8 cellular contexts compared by ENCODE assay signal in the genomic region with DNA sequence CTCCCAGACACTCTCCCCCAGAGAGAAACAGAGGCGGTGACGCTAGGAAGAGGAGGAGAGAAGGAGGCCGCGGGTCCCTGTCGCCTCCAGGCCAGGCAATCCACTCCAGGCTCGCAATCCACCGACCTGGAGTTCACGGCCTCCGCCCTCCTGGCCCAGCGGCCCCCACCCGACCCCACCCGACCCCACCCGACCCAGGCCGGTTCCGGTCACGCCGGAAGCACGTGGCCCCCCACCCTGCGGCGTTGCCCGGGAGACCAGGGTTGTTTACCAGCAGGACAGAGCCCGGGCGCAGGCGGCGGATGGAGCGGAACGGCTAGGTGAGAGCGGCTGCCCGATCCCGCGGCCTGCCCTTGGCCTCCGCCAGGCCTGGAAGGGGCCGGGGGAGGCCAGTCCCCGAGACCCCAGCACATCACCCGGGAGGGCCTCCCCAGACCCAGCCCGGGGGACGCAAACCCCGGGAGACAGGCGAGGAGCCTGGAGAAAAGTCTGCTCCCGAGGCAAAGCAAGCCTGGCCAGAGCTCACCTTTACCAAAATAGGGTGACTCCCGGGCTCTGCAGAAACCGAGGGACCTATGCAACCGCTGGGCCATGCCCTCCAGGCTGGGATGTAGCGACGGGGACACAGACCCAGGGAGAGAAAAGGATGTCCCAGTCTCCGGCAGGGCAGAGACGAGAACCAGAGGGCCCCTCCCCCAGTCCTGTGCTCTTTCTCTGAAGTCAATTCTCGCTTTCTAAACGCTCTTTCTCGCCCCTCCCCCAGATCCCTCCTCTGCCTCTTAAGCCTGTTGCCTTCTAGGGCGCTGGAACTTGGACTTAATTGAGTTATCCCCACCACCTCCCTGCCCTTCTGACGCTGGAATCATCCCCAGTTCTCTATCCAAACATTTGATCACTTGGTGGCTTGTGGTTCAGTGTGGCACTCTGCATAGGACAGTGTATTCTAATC. TPM values are rescaled to one million over a fixed set of nuclear protein-coding genes. Genes with fewer than 3 reads are reported as not detected.
DNase-seq lines count a peak whose midpoint lies in the region; ATAC-seq and TF ChIP-seq lines count a peak whose summit lies in the region.

A gene with protein sequence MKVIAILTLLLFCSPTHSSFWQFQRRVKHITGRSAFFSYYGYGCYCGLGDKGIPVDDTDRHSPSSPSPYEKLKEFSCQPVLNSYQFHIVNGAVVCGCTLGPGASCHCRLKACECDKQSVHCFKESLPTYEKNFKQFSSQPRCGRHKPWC (minus strand): TSS at position 685 of the 949 bp plus-strand sequence. CDS start 9,155 bp downstream, outside the sequence.
A gene with protein sequence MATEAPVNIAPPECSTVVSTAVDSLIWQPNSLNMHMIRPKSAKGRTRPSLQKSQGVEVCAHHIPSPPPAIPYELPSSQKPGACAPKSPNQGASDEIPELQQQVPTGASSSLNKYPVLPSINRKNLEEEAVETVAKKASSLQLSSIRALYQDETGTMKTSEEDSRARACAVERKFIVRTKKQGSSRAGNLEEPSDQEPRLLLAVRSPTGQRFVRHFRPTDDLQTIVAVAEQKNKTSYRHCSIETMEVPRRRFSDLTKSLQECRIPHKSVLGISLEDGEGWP (plus strand): TSS at position 263 of the 949 bp plus-strand sequence. CDS start 4,466 bp downstream, outside the sequence.

- DNase-seq in GM23338 (ENCODE audit: low spot score) (peak; percentile 85), HuH-7 (ENCODE audit: low spot score) (no peak)
- peak; percentile 55 for DNase-seq in activated CD4-positive, CD25-positive, alpha-beta regulatory T cell treated with anti-CD3 and anti-CD28 coated beads, Interleukin-2, amount 50 U/mL, for 72 hours

- no peak for TF ChIP-seq POLR2A in GM18505 (IDR thresholded peaks at IDR 0.05; ENCODE audit: borderline replicate concordance, extremely low read depth, insufficient read depth, insufficient read length)

- peak within 1 kb of the TSS; percentile 99 for H3K4me2 ChIP-seq in GM23338

- peaks cover 9% of the 10 kb centered on the region for H3K4me1 ChIP-seq in GM23338 (ENCODE audit: insufficient read depth)
- H3K4me1 ChIP-seq in mononuclear cell (ENCODE audit: insufficient read depth, low read length): peaks cover 37% of the 10 kb centered on the region

- H3K4me3 ChIP-seq in GM23338: peak within 1 kb of the TSS; percentile 89
- peak within 1 kb of the TSS; percentile 32 for H3K4me3 ChIP-seq in mononuclear cell (ENCODE audit: low read length)

- H3K27me3 Mint-ChIP-seq in GM23338 (ENCODE audit: insufficient read depth, low read depth, poor library complexity): peaks cover 12% of the 10 kb centered on the region
- H3K27me3 Mint-ChIP-seq in stimulated activated memory B cell treated with anti-CD40 and anti-IgM and Interleukin-4, amounts not matched to agents 10 μg/mL and 1 μg/mL and 100 μg/mL, for 72 hours: peaks cover 67% of the 10 kb centered on the region

- no peaks in the 10 kb centered on the region for H3K9me3 Mint-ChIP-seq in GM23338
- no peaks in the 10 kb centered on the region for H3K9me3 Mint-ChIP-seq in stimulated activated memory B cell treated with anti-CD40 and anti-IgM and Interleukin-4, amounts not matched to agents 10 μg/mL and 1 μg/mL and 100 μg/mL, for 72 hours

- peak; percentile 85 for ATAC-seq in GM23338
- ATAC-seq in stimulated activated memory B cell treated with anti-CD40 and anti-IgM and Interleukin-4, amounts not matched to agents 10 μg/mL and 1 μg/mL and 100 μg/mL, for 72 hours: peak; percentile 76
- ATAC-seq in HG03565 (IDR thresholded peaks at IDR 0.05; ENCODE audit: unreplicated experiment): no peak
- no peak for ATAC-seq in GM18505 (IDR thresholded peaks at IDR 0.05; ENCODE audit: unreplicated experiment)

- H3K36me3 Mint-ChIP-seq in GM23338 (ENCODE audit: low read depth): no peaks in the 10 kb centered on the region; the same call in 2 of the 3 replicates
- H3K36me3 Mint-ChIP-seq in stimulated activated memory B cell treated with anti-CD40 and anti-IgM and Interleukin-4, amounts not matched to agents 10 μg/mL and 1 μg/mL and 100 μg/mL, for 72 hours: no peaks in the 10 kb centered on the region

- H3F3A ChIP-seq in GM23338 (replicated peaks; ENCODE audit: low read depth): no peaks in the 10 kb centered on the region

- H3K9me2 ChIP-seq in GM23338 (ENCODE audit: insufficient read depth): no peaks in the 10 kb centered on the region

- H3K27ac Mint-ChIP-seq in GM23338: no peak within 1 kb of the TSS
- H3K27ac Mint-ChIP-seq in stimulated activated memory B cell treated with anti-CD40 and anti-IgM and Interleukin-4, amounts not matched to agents 10 μg/mL and 1 μg/mL and 100 μg/mL, for 72 hours: peak within 1 kb of the TSS; percentile 44

- H2AFZ ChIP-seq in GM23338: peak within 1 kb of the TSS; percentile 95

- H3K27me3 ChIP-seq in GM23338 (ENCODE audit: insufficient read depth): peaks cover 13% of the 10 kb centered on the region
- H3K27me3 ChIP-seq in mononuclear cell (ENCODE audit: insufficient read depth, low read length): peaks cover 10% of the 10 kb centered on the region

- H3K36me3 ChIP-seq in GM23338 (ENCODE audit: insufficient read depth): no peaks in the 10 kb centered on the region

- peak within 1 kb of the TSS; percentile 73 for H3K4me3 Mint-ChIP-seq in GM23338
- H3K4me3 Mint-ChIP-seq in stimulated activated memory B cell treated with anti-CD40 and anti-IgM and Interleukin-4, amounts not matched to agents 10 μg/mL and 1 μg/mL and 100 μg/mL, for 72 hours: peak within 1 kb of the TSS; percentile 67

- H3K4me1 Mint-ChIP-seq in GM23338: peaks cover 23% of the 10 kb centered on the region
- peaks cover 27% of the 10 kb centered on the region for H3K4me1 Mint-ChIP-seq in stimulated activated memory B cell treated with anti-CD40 and anti-IgM and Interleukin-4, amounts not matched to agents 10 μg/mL and 1 μg/mL and 100 μg/mL, for 72 hours

- TF ChIP-seq CTCF in GM23338 (conservative IDR thresholded peaks at IDR 0.05; ENCODE audit: low read depth in 2 of 2): no peak

- H3K9me3 ChIP-seq in mononuclear cell (ENCODE audit: low read depth, low read length): no peaks in the 10 kb centered on the region

- no peaks in the 10 kb centered on the region for H4K20me1 ChIP-seq in GM23338 (replicated peaks; ENCODE audit: insufficient read depth)

- H3K27ac ChIP-seq in GM23338 (ENCODE audit: low read depth) (no peak within 1 kb of the TSS), cingulate gyrus (ENCODE audit: low read depth, low read length) (peak within 1 kb of the TSS; percentile 62)

- H3K79me2 ChIP-seq in GM23338 (replicated peaks; ENCODE audit: insufficient read depth): no peaks in the 10 kb centered on the region

TF ChIP-seq in GM23338, 12 proteins besides CTCF, POLR2A, EP300 and RAD21 (continues in another document):
- TF ChIP-seq EZH2phosphoT487 (IDR thresholded peaks at IDR 0.05; ENCODE audit: unreplicated experiment) (no peak), POLR2AphosphoS5 (IDR thresholded peaks at IDR 0.05; ENCODE audit: low read depth) (no peak; the same call in 1 of the 2 replicates), JUNB (IDR thresholded peaks at IDR 0.05; ENCODE audit: unreplicated experiment) (no peak), STAT1 (IDR thresholded peaks at IDR 0.05; ENCODE audit: unreplicated experiment) (no peak), NANOG (IDR thresholded peaks at IDR 0.05; ENCODE audit: borderline replicate concordance) (no peak), ZNF331 (CRISPR knock-in tag; IDR thresholded peaks at IDR 0.05; ENCODE audit: low read depth) (no peak), CREB1 (CRISPR knock-in tag; IDR thresholded peaks at IDR 0.05; ENCODE audit: low read depth) (no peak)
- TF ChIP-seq, protein P1, sequence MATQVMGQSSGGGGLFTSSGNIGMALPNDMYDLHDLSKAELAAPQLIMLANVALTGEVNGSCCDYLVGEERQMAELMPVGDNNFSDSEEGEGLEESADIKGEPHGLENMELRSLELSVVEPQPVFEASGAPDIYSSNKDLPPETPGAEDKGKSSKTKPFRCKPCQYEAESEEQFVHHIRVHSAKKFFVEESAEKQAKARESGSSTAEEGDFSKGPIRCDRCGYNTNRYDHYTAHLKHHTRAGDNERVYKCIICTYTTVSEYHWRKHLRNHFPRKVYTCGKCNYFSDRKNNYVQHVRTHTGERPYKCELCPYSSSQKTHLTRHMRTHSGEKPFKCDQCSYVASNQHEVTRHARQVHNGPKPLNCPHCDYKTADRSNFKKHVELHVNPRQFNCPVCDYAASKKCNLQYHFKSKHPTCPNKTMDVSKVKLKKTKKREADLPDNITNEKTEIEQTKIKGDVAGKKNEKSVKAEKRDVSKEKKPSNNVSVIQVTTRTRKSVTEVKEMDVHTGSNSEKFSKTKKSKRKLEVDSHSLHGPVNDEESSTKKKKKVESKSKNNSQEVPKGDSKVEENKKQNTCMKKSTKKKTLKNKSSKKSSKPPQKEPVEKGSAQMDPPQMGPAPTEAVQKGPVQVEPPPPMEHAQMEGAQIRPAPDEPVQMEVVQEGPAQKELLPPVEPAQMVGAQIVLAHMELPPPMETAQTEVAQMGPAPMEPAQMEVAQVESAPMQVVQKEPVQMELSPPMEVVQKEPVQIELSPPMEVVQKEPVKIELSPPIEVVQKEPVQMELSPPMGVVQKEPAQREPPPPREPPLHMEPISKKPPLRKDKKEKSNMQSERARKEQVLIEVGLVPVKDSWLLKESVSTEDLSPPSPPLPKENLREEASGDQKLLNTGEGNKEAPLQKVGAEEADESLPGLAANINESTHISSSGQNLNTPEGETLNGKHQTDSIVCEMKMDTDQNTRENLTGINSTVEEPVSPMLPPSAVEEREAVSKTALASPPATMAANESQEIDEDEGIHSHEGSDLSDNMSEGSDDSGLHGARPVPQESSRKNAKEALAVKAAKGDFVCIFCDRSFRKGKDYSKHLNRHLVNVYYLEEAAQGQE (IDR thresholded peaks at IDR 0.05; ENCODE audit: unreplicated experiment): no peak
- TF ChIP-seq, protein P2, sequence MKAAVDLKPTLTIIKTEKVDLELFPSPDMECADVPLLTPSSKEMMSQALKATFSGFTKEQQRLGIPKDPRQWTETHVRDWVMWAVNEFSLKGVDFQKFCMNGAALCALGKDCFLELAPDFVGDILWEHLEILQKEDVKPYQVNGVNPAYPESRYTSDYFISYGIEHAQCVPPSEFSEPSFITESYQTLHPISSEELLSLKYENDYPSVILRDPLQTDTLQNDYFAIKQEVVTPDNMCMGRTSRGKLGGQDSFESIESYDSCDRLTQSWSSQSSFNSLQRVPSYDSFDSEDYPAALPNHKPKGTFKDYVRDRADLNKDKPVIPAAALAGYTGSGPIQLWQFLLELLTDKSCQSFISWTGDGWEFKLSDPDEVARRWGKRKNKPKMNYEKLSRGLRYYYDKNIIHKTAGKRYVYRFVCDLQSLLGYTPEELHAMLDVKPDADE (IDR thresholded peaks at IDR 0.05): no peak

RNA-seq across cellular contexts. Expression of the first gene that starts in this region (rescaled TPM):
- total RNA-seq in GM23338 (2014; rRNA removed; shearing (Covaris generic)): not detected in 2 replicates
- polyA plus RNA-seq in GM23338 (2016; fragmentation: Nextera tagmentation; extraction: Ambion mirVana): not detected in 2 replicates
- under 0.01 TPM for total RNA-seq in mononuclear cell

RNA-seq across cellular contexts. Expression of the second gene that starts in this region (rescaled TPM):
- 0.58 and 0.69 TPM in 2 replicates for total RNA-seq in GM23338 (2014; rRNA removed; shearing (Covaris generic))
- polyA plus RNA-seq in GM23338 (2016; fragmentation: Nextera tagmentation; extraction: Ambion mirVana): 0.26 and 0.27 TPM in 2 replicates
- 0.52 TPM for total RNA-seq in mononuclear cell

Comparison
In these comparisons a context has a peak if more than half of its experiments do, and no peak if none do; other contexts are left out.
1. Peak in DNase-seq, ATAC-seq, H3K4me3 ChIP-seq and H3K4me2 ChIP-seq in GM23338; RNA of the genes that start here not detected or under 1 TPM.